Comparison of ENCODE assay signal across 1 cellular context in the genomic region with DNA sequence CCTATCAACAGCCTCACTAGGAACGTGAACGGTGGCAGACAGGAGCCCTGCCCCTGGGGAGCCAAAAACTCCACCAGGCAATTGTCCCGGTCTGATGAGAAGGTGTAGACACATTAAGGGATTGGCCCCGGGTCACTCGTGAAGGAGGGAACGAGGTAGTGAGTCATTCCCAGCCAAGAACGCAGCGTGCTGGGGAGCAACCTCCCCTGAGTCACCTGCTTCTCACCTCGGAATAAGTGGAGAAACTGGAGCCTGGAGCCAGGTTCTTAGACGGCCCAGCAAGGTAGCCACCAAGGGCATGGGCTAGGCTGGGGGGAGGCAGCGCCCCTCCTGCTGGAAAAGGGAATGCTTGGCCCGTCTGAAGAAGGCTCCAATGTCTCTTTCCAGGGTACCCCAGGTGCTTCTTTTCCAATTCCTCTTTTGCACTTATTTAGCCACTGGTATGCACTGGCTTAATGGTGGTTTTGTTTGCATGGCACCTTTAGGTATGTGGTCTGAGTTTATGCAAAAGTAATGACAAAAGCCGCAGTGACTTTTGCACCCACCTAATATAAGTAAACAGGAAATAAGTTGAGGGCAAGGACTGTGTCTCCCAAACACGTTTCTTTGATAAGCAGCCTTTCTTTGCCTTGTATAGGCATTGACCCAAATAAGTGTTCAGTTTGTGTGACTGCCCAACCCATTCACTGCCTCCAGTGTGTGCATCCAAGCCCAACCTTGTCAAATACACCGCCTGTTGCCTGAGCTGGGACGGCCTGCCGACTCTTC.
TF ChIP-seq lines count a peak whose summit lies in the region.

No MANE protein-coding gene starts in this region.

TF ChIP-seq in HepG2, 621 proteins besides CTCF, POLR2A, EP300 and RAD21 (continued from another document and continues in another):
- TF ChIP-seq ZNF253 (CRISPR knock-in tag; IDR thresholded peaks at IDR 0.05; ENCODE audit: borderline replicate concordance): no peak
- TF ChIP-seq ZMYM2 (CRISPR knock-in tag; IDR thresholded peaks at IDR 0.05): no peak
- no peak; the same call in 1 of the 2 replicates for TF ChIP-seq KLF11 (CRISPR knock-in tag; IDR thresholded peaks at IDR 0.05)
- TF ChIP-seq EEA1 (CRISPR knock-in tag; IDR thresholded peaks at IDR 0.05; ENCODE audit: borderline replicate concordance): no peak
- no peak; the same call in 1 of the 2 replicates for TF ChIP-seq KLF6 (CRISPR knock-in tag; IDR thresholded peaks at IDR 0.05)
- no peak for TF ChIP-seq MTF1 (CRISPR knock-in tag; IDR thresholded peaks at IDR 0.05)
- TF ChIP-seq, protein P1, sequence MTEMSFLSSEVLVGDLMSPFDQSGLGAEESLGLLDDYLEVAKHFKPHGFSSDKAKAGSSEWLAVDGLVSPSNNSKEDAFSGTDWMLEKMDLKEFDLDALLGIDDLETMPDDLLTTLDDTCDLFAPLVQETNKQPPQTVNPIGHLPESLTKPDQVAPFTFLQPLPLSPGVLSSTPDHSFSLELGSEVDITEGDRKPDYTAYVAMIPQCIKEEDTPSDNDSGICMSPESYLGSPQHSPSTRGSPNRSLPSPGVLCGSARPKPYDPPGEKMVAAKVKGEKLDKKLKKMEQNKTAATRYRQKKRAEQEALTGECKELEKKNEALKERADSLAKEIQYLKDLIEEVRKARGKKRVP (CRISPR knock-in tag; IDR thresholded peaks at IDR 0.05): no peak
- 0 out of 2 replicates have a peak, but pooled peaks have one; percentile 47 for TF ChIP-seq MIER2 (CRISPR knock-in tag; IDR thresholded peaks at IDR 0.05)
- TF ChIP-seq, protein P2, sequence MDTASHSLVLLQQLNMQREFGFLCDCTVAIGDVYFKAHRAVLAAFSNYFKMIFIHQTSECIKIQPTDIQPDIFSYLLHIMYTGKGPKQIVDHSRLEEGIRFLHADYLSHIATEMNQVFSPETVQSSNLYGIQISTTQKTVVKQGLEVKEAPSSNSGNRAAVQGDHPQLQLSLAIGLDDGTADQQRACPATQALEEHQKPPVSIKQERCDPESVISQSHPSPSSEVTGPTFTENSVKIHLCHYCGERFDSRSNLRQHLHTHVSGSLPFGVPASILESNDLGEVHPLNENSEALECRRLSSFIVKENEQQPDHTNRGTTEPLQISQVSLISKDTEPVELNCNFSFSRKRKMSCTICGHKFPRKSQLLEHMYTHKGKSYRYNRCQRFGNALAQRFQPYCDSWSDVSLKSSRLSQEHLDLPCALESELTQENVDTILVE (CRISPR knock-in tag; IDR thresholded peaks at IDR 0.05): no peak
- TF ChIP-seq, protein P3, sequence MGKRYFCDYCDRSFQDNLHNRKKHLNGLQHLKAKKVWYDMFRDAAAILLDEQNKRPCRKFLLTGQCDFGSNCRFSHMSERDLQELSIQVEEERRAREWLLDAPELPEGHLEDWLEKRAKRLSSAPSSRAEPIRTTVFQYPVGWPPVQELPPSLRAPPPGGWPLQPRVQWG (CRISPR knock-in tag; IDR thresholded peaks at IDR 0.05; ENCODE audit: borderline replicate concordance, low read depth): no peak
- TF ChIP-seq PAWR (CRISPR knock-in tag; IDR thresholded peaks at IDR 0.05; ENCODE audit: borderline replicate concordance): no peak
- no peak; the same call in 1 of the 2 replicates for TF ChIP-seq ZSCAN25 (CRISPR knock-in tag; IDR thresholded peaks at IDR 0.05)
- peak; percentile 17 for TF ChIP-seq CBX1 (IDR thresholded peaks at IDR 0.05; ENCODE audit: low read depth)
- TF ChIP-seq, protein P4, sequence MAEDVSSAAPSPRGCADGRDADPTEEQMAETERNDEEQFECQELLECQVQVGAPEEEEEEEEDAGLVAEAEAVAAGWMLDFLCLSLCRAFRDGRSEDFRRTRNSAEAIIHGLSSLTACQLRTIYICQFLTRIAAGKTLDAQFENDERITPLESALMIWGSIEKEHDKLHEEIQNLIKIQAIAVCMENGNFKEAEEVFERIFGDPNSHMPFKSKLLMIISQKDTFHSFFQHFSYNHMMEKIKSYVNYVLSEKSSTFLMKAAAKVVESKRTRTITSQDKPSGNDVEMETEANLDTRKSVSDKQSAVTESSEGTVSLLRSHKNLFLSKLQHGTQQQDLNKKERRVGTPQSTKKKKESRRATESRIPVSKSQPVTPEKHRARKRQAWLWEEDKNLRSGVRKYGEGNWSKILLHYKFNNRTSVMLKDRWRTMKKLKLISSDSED (CRISPR knock-in tag; IDR thresholded peaks at IDR 0.05): no peak
- TF ChIP-seq, protein P5, sequence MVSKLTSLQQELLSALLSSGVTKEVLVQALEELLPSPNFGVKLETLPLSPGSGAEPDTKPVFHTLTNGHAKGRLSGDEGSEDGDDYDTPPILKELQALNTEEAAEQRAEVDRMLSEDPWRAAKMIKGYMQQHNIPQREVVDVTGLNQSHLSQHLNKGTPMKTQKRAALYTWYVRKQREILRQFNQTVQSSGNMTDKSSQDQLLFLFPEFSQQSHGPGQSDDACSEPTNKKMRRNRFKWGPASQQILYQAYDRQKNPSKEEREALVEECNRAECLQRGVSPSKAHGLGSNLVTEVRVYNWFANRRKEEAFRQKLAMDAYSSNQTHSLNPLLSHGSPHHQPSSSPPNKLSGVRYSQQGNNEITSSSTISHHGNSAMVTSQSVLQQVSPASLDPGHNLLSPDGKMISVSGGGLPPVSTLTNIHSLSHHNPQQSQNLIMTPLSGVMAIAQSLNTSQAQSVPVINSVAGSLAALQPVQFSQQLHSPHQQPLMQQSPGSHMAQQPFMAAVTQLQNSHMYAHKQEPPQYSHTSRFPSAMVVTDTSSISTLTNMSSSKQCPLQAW (CRISPR knock-in tag; IDR thresholded peaks at IDR 0.05): peak; percentile 90
- TF ChIP-seq RNF2 (conservative IDR thresholded peaks at IDR 0.05; ENCODE audit: low read depth): no peak
- TF ChIP-seq HDAC6 (IDR thresholded peaks at IDR 0.05; ENCODE audit: low read depth, low read length): no peak
- TF ChIP-seq PCBP1 (IDR thresholded peaks at IDR 0.05; ENCODE audit: borderline replicate concordance, low read depth, low read length): no peak
- no peak for TF ChIP-seq PHF20 (CRISPR knock-in tag; IDR thresholded peaks at IDR 0.05)
- TF ChIP-seq, protein P6, sequence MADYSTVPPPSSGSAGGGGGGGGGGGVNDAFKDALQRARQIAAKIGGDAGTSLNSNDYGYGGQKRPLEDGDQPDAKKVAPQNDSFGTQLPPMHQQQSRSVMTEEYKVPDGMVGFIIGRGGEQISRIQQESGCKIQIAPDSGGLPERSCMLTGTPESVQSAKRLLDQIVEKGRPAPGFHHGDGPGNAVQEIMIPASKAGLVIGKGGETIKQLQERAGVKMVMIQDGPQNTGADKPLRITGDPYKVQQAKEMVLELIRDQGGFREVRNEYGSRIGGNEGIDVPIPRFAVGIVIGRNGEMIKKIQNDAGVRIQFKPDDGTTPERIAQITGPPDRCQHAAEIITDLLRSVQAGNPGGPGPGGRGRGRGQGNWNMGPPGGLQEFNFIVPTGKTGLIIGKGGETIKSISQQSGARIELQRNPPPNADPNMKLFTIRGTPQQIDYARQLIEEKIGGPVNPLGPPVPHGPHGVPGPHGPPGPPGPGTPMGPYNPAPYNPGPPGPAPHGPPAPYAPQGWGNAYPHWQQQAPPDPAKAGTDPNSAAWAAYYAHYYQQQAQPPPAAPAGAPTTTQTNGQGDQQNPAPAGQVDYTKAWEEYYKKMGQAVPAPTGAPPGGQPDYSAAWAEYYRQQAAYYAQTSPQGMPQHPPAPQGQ (CRISPR knock-in tag; IDR thresholded peaks at IDR 0.05; ENCODE audit: borderline replicate concordance): 0 out of 2 replicates have a peak, but pooled peaks have one; percentile 79
- peak; percentile 21; the same call in 1 of the 2 replicates for TF ChIP-seq KMT2B (CRISPR knock-in tag; IDR thresholded peaks at IDR 0.05)
- no peak; the same call in 1 of the 2 replicates for TF ChIP-seq ZNF337 (CRISPR knock-in tag; IDR thresholded peaks at IDR 0.05; ENCODE audit: borderline replicate concordance, low read depth)
- TF ChIP-seq IRF2 (CRISPR knock-in tag; IDR thresholded peaks at IDR 0.05): peak; percentile 58
- TF ChIP-seq ZSCAN22 (CRISPR knock-in tag; IDR thresholded peaks at IDR 0.05): no peak
- peak; percentile 95 for TF ChIP-seq DNMT1 (CRISPR knock-in tag; IDR thresholded peaks at IDR 0.05)
- TF ChIP-seq, protein P7, sequence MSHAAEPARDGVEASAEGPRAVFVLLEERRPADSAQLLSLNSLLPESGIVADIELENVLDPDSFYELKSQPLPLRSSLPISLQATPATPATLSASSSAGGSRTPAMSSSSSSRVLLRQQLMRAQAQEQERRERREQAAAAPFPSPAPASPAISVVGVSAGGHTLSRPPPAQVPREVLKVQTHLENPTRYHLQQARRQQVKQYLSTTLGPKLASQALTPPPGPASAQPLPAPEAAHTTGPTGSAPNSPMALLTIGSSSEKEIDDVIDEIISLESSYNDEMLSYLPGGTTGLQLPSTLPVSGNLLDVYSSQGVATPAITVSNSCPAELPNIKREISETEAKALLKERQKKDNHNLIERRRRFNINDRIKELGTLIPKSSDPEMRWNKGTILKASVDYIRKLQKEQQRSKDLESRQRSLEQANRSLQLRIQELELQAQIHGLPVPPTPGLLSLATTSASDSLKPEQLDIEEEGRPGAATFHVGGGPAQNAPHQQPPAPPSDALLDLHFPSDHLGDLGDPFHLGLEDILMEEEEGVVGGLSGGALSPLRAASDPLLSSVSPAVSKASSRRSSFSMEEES (CRISPR knock-in tag; IDR thresholded peaks at IDR 0.05): no peak; the same call in none of the 2 replicates
- TF ChIP-seq MIXL1 (CRISPR knock-in tag; IDR thresholded peaks at IDR 0.05): no peak; the same call in 1 of the 2 replicates
- TF ChIP-seq NFIC (IDR thresholded peaks at IDR 0.05; ENCODE audit: low read length): no peak; the same call in 1 of the 2 replicates
- TF ChIP-seq POGZ (CRISPR knock-in tag; IDR thresholded peaks at IDR 0.05): peak; percentile 42
- TF ChIP-seq GABPA (IDR thresholded peaks at IDR 0.05; ENCODE audit: low read depth, low read length): no peak
- TF ChIP-seq GABPA (CRISPR knock-in tag; IDR thresholded peaks at IDR 0.05; ENCODE audit: low read depth): peak; percentile 78
- TF ChIP-seq, protein P8, sequence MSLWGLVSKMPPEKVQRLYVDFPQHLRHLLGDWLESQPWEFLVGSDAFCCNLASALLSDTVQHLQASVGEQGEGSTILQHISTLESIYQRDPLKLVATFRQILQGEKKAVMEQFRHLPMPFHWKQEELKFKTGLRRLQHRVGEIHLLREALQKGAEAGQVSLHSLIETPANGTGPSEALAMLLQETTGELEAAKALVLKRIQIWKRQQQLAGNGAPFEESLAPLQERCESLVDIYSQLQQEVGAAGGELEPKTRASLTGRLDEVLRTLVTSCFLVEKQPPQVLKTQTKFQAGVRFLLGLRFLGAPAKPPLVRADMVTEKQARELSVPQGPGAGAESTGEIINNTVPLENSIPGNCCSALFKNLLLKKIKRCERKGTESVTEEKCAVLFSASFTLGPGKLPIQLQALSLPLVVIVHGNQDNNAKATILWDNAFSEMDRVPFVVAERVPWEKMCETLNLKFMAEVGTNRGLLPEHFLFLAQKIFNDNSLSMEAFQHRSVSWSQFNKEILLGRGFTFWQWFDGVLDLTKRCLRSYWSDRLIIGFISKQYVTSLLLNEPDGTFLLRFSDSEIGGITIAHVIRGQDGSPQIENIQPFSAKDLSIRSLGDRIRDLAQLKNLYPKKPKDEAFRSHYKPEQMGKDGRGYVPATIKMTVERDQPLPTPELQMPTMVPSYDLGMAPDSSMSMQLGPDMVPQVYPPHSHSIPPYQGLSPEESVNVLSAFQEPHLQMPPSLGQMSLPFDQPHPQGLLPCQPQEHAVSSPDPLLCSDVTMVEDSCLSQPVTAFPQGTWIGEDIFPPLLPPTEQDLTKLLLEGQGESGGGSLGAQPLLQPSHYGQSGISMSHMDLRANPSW (CRISPR knock-in tag; IDR thresholded peaks at IDR 0.05; ENCODE audit: borderline replicate concordance): no peak
- 0 out of 2 replicates have a peak, but pooled peaks have one; percentile 1 for TF ChIP-seq CREB1 (IDR thresholded peaks at IDR 0.05)
- 0 out of 2 replicates have a peak, but pooled peaks have one; percentile 32 for TF ChIP-seq CREB1 (CRISPR knock-in tag; IDR thresholded peaks at IDR 0.05)
- no peak for TF ChIP-seq SP140L (CRISPR knock-in tag; IDR thresholded peaks at IDR 0.05; ENCODE audit: borderline replicate concordance)
- TF ChIP-seq MYC (CRISPR knock-in tag; IDR thresholded peaks at IDR 0.05; ENCODE audit: borderline replicate concordance): peak; percentile 52
- TF ChIP-seq SKI (IDR thresholded peaks at IDR 0.05; ENCODE audit: partially characterized antibody): peak; percentile 23
- TF ChIP-seq, protein P9, sequence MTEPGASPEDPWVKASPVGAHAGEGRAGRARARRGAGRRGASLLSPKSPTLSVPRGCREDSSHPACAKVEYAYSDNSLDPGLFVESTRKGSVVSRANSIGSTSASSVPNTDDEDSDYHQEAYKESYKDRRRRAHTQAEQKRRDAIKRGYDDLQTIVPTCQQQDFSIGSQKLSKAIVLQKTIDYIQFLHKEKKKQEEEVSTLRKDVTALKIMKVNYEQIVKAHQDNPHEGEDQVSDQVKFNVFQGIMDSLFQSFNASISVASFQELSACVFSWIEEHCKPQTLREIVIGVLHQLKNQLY (CRISPR knock-in tag; IDR thresholded peaks at IDR 0.05): no peak; the same call in none of the 2 replicates
- TF ChIP-seq, protein P10, sequence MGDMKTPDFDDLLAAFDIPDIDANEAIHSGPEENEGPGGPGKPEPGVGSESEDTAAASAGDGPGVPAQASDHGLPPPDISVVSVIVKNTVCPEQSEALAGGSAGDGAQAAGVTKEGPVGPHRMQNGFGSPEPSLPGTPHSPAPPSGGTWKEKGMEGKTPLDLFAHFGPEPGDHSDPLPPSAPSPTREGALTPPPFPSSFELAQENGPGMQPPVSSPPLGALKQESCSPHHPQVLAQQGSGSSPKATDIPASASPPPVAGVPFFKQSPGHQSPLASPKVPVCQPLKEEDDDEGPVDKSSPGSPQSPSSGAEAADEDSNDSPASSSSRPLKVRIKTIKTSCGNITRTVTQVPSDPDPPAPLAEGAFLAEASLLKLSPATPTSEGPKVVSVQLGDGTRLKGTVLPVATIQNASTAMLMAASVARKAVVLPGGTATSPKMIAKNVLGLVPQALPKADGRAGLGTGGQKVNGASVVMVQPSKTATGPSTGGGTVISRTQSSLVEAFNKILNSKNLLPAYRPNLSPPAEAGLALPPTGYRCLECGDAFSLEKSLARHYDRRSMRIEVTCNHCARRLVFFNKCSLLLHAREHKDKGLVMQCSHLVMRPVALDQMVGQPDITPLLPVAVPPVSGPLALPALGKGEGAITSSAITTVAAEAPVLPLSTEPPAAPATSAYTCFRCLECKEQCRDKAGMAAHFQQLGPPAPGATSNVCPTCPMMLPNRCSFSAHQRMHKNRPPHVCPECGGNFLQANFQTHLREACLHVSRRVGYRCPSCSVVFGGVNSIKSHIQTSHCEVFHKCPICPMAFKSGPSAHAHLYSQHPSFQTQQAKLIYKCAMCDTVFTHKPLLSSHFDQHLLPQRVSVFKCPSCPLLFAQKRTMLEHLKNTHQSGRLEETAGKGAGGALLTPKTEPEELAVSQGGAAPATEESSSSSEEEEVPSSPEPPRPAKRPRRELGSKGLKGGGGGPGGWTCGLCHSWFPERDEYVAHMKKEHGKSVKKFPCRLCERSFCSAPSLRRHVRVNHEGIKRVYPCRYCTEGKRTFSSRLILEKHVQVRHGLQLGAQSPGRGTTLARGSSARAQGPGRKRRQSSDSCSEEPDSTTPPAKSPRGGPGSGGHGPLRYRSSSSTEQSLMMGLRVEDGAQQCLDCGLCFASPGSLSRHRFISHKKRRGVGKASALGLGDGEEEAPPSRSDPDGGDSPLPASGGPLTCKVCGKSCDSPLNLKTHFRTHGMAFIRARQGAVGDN (CRISPR knock-in tag; IDR thresholded peaks at IDR 0.05): peak; percentile 76
- TF ChIP-seq RXRA (CRISPR knock-in tag; IDR thresholded peaks at IDR 0.05): peak; percentile 57; the same call in 1 of the 2 replicates
